In the genomic region with DNA sequence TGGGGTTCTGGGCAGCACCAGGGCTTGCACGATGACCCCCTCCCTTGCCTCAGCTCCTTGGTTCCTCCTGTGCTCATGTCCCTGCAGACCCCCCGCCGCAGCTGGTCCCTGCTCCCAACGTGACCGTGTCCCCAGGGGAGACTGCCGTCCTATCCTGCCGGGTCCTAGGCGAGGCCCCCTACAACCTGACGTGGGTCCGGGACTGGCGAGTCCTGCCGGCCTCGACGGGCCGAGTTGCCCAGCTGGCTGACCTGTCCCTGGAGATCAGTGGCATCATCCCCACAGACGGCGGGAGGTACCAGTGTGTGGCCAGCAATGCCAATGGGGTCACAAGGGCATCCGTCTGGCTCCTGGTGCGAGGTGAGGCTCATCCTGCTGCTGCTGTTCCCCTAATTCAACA, we compare ENCODE assay signal across 24 cellular contexts. TPM values are rescaled to one million over a fixed set of nuclear protein-coding genes. Genes with fewer than 3 reads are reported as not detected.
DNase-seq lines count a peak whose midpoint lies in the region; ATAC-seq, FAIRE-seq and TF ChIP-seq lines count a peak whose summit lies in the region.
"Had no signal": no experiment of that assay in that cellular context is flagged by ENCODE, and none has a peak within 500 bp of the region (broad histone marks: within the 10 kb centered on the region; RNA-seq: fewer than 3 reads in every experiment).

No MANE protein-coding gene starts in this region.

- no peaks in the 10 kb centered on the region for H3K79me2 ChIP-seq in H1 (ENCODE audit: control insufficient read depth in 1 of 2, insufficient read depth in 2 of 2, low read length in 2 of 2)

- H3K4me2 ChIP-seq in H1 (ENCODE audit: insufficient read depth in 1 of 2, low read depth in 2 of 2, low read length in 2 of 2): no peak overlapping the region

- DNase-seq in Peyer's patch: no peak
- DNase-seq in H1 (ENCODE audit: low read depth in 1 of 2, low spot score in 2 of 2): no peak
- DNase-seq in hepatic stellate cell (ENCODE audit: low spot score): no peak
- DNase-seq in brain microvascular endothelial cell: no peak
- DNase-seq: Calu3, DMS79 treated with DMSO at 0.1 percent for 48 hours, GF-D8, H7, Karpas-422, NCI-H1092, NCI-H1417 treated with DMSO at 0.1 percent for 48 hours, NCI-H2081, NCI-H2227 treated with DMSO at 0.1 percent for 48 hours, NCI-H526 treated with DMSO at 0.1 percent for 48 hours, SHP77 treated with DMSO at 0.1 percent for 48 hours had no signal

- no peak overlapping the region for H3K56ac ChIP-seq in H1 (replicated peaks; ENCODE audit: insufficient read length, low read depth, low read length)

- FAIRE-seq in H1 (lab: Jason Lieb, UNC): no peak
- FAIRE-seq: GM12892, GM19239, HepG2 had no signal

- H3K9me3 ChIP-seq in Peyer's patch (no peaks in the 10 kb centered on the region), H1 (ENCODE audit: insufficient read depth in 2 of 2, low read depth in 1 of 2, low read length in 1 of 2) (no peaks in the 10 kb centered on the region), muscle layer of colon (ENCODE audit: low read length) (no peaks in the 10 kb centered on the region)

- H3K23ac ChIP-seq in H1 (ENCODE audit: insufficient read length): no peak overlapping the region

- POLR2A ChIA-PET in H1 (lab: Charles Lee; ENCODE audit: partially characterized antibody): interaction anchor here (1.3 kb wide), 1 partner anchor 40 kb away, joined by 3 read pairs; no protein-coding TSS in a partner anchor

- no peak overlapping the region for H2BK15ac ChIP-seq in H1 (ENCODE audit: low read length)

- ATAC-seq in HG02884 (IDR thresholded peaks at IDR 0.05; ENCODE audit: unreplicated experiment): no peak
- ATAC-seq: HepG2 had no signal

- TF ChIP-seq POLR2A in Peyer's patch (IDR thresholded peaks at IDR 0.05) (no peak), H1 (IDR thresholded peaks at IDR 0.05; ENCODE audit: control extremely low read depth in 1 of 2, low read depth in 2 of 2, low read length in 2 of 2) (no peak)

- no peak overlapping the region for H4K5ac ChIP-seq in H1 (ENCODE audit: insufficient read length, low read depth, low read length)

- H3K27ac ChIP-seq in Peyer's patch: peak overlapping the region in 3 of 4 donors; percentile 8 to 42 (median 13)
- H3K27ac ChIP-seq in H1 (ENCODE audit: low read depth, low read length): no peak overlapping the region
- H3K27ac ChIP-seq in muscle layer of colon (ENCODE audit: low read depth, low read length): peak overlapping the region; percentile 86
- peak overlapping the region; percentile 44 for H3K27ac ChIP-seq in temporal lobe (ENCODE audit: low read depth, low read length)
- no peak overlapping the region for H3K27ac ChIP-seq in brain microvascular endothelial cell
- H3K27ac ChIP-seq: RWPE1, SK-N-MC had no signal

- peaks cover 0 to 4% (median 0%) of the 10 kb centered on the region in 4 donors for H3K4me1 ChIP-seq in Peyer's patch
- no peaks in the 10 kb centered on the region for H3K4me1 ChIP-seq in H1 (replicated peaks in 1 of 4; ENCODE audit: control insufficient read depth in 3 of 4, insufficient read depth in 4 of 4, low read length in 3 of 4)
- peaks cover 52% of the 10 kb centered on the region for H3K4me1 ChIP-seq in muscle layer of colon (ENCODE audit: insufficient read depth, low read length)

- WGBS in H1 (ENCODE audit: extremely low coverage in 1 of 2, insufficient coverage in 1 of 2, insufficient read length in 1 of 2, insufficient replicate concordance in 2 of 2, low coverage in 1 of 2, low lambda C conversion rate in 2 of 2, missing lambda C conversion rate in 1 of 2), 2 experiments: 91% methylated on average over 15 of the region's 19 CpGs; no CpG with 5 or more reads in 1 of the 2 experiments

- no peak overlapping the region for H2AK5ac ChIP-seq in H1 (ENCODE audit: low read depth, low read length)

- TF ChIP-seq CTCF in Peyer's patch (IDR thresholded peaks at IDR 0.05): no peak
- no peak for TF ChIP-seq CTCF in H1 (IDR thresholded peaks at IDR 0.05; ENCODE audit: control extremely low read depth in 1 of 3, insufficient read depth in 1 of 3, low read depth in 1 of 3, low read length in 3 of 3)
- no peak for TF ChIP-seq CTCF in brain microvascular endothelial cell (IDR thresholded peaks at IDR 0.05; ENCODE audit: low read depth, low read length, missing control alignments)

- CTCF ChIA-PET in H1 (lab: Charles Lee; ENCODE audit: partially characterized antibody): interaction anchor here (1.6 to 5.6 kb wide), 2 partner anchors 22 to 183 kb away, joined by 4 to 33 read pairs; no protein-coding TSS in a partner anchor

- H3K79me1 ChIP-seq in H1 (ENCODE audit: low read depth, low read length): no peaks in the 10 kb centered on the region

- no peak overlapping the region; the same call in 1 of the 2 replicates for H4K8ac ChIP-seq in H1 (ENCODE audit: extremely low read depth, insufficient read depth, low read length)

- H3K18ac ChIP-seq in H1 (ENCODE audit: extremely low read depth, low read length): no peak overlapping the region

- peak overlapping the region; percentile 65 for H4K91ac ChIP-seq in H1 (replicated peaks; ENCODE audit: insufficient read length, low read length)

- TF ChIP-seq RAD21 in H1 (IDR thresholded peaks at IDR 0.05 in 1 of 2, conservative IDR thresholded peaks at IDR 0.05 in 1 of 2; ENCODE audit: low read depth in 2 of 2, low read length in 2 of 2): no peak

- in situ Hi-C loops in brain microvascular endothelial cell (cut with HindIII; ENCODE audit: low pct_ligation_motif_present, low sequenced_read_pairs): no loop called here

- no peaks in the 10 kb centered on the region for H3K36me3 ChIP-seq in Peyer's patch
- H3K36me3 ChIP-seq in H1 (ENCODE audit: control insufficient read depth in 2 of 4, insufficient read depth in 4 of 4, low read length in 3 of 4): peaks cover 0 to 7% (median 3%) of the 10 kb centered on the region in 4 experiments; a peak in 4 of 8 replicates
- H3K36me3 ChIP-seq in muscle layer of colon (ENCODE audit: insufficient read depth, low read length): peaks cover 53% of the 10 kb centered on the region
- no peaks in the 10 kb centered on the region for H3K36me3 ChIP-seq in brain microvascular endothelial cell (replicated peaks)

- no peak overlapping the region for H3K14ac ChIP-seq in H1 (ENCODE audit: insufficient read length)

- H4K20me1 ChIP-seq in H1 (replicated peaks in 1 of 2; ENCODE audit: control insufficient read depth in 1 of 2, insufficient read depth in 2 of 2, low read length in 2 of 2): no peaks in the 10 kb centered on the region

- no peaks in the 10 kb centered on the region for H3K27me3 ChIP-seq in Peyer's patch
- H3K27me3 ChIP-seq in H1 (replicated peaks in 1 of 4; ENCODE audit: control insufficient read depth in 3 of 4, extremely low read depth in 1 of 4, insufficient read depth in 3 of 4, low read length in 3 of 4): no peaks in the 10 kb centered on the region
- H3K27me3 ChIP-seq in muscle layer of colon (ENCODE audit: control insufficient read depth in 1 of 2, insufficient read depth in 2 of 2, low read length in 2 of 2): no peaks in the 10 kb centered on the region
- H3K27me3 ChIP-seq in brain microvascular endothelial cell (replicated peaks): peaks cover 6% of the 10 kb centered on the region

- H2BK5ac ChIP-seq in H1 (ENCODE audit: low read depth, low read length): no peak overlapping the region

- H2BK20ac ChIP-seq in H1 (ENCODE audit: low read length): no peak overlapping the region

- H3K9ac ChIP-seq in H1 (replicated peaks in 1 of 4; ENCODE audit: extremely low read depth in 1 of 4, low read depth in 3 of 4, low read length in 3 of 4) (no peak overlapping the region), muscle layer of colon (ENCODE audit: low read length) (no peak overlapping the region)

- H2BK12ac ChIP-seq in H1 (ENCODE audit: low read depth, low read length): no peak overlapping the region

- H3K4ac ChIP-seq in H1 (replicated peaks; ENCODE audit: insufficient read length, low read depth, low read length): no peak overlapping the region

- no peak overlapping the region for H2BK120ac ChIP-seq in H1 (replicated peaks; ENCODE audit: low read depth, low read length)

- no peak overlapping the region for H2AFZ ChIP-seq in H1 (ENCODE audit: low read length)

- TF ChIP-seq EP300 in H1 (IDR thresholded peaks at IDR 0.05; ENCODE audit: borderline replicate concordance in 1 of 2, low read depth in 2 of 2, low read length in 2 of 2): no peak

- H3K4me3 ChIP-seq in Peyer's patch (no peak overlapping the region), H1 (ENCODE audit: extremely low read depth in 1 of 4, insufficient read depth in 2 of 4, low read depth in 3 of 4, low read length in 4 of 4) (no peak overlapping the region), muscle layer of colon (ENCODE audit: low read depth in 1 of 2, low read length in 2 of 2) (peak overlapping the region in 1 of 2 donors; percentile 6), brain microvascular endothelial cell (ENCODE audit: low read depth, low read length) (no peak overlapping the region)
- H3K4me3 ChIP-seq: SK-N-MC had no signal

- H3K23me2 ChIP-seq in H1 (ENCODE audit: low read depth, low read length): peaks cover 6% of the 10 kb centered on the region; the same call in 1 of the 2 replicates

TF ChIP-seq in H1, 55 proteins besides CTCF, POLR2A, EP300 and RAD21 (continues in another document):
- TF ChIP-seq BCL11A (IDR thresholded peaks at IDR 0.05; ENCODE audit: low read depth in 2 of 2, low read length in 2 of 2): no peak
- TF ChIP-seq GTF2F1 (IDR thresholded peaks at IDR 0.05; ENCODE audit: borderline replicate concordance, low read depth, low read length): no peak
- TF ChIP-seq SAP30 (IDR thresholded peaks at IDR 0.05; ENCODE audit: insufficient read depth, insufficient replicate concordance, low read length): no peak
- TF ChIP-seq SIN3A (conservative IDR thresholded peaks at IDR 0.05 in 1 of 2, IDR thresholded peaks at IDR 0.05 in 1 of 2; ENCODE audit: low read depth in 1 of 2, low read length in 2 of 2): no peak
- TF ChIP-seq TEAD4 (IDR thresholded peaks at IDR 0.05; ENCODE audit: low read depth, low read length): no peak
- TF ChIP-seq HDAC2 (IDR thresholded peaks at IDR 0.05; ENCODE audit: borderline replicate concordance in 1 of 2, low read depth in 2 of 2, low read length in 2 of 2): no peak
- TF ChIP-seq SRF (IDR thresholded peaks at IDR 0.05; ENCODE audit: low read depth, low read length): no peak
- no peak for TF ChIP-seq KDM1A (IDR thresholded peaks at IDR 0.05; ENCODE audit: borderline replicate concordance, low read length)

RNA-seq across cellular contexts. Expression of gene HMCN2, which starts 39.1 kb away (rescaled TPM):
- 10 to 100 TPM; 24.8 to 61.7 (median 36.1) TPM for total RNA-seq in Peyer's patch
- 7.9 and 9.1 TPM in 2 replicates for total RNA-seq in H1 (2021; fragmentation: NEBNext Ultra II Directional; extraction: Animal tissue kit (Norgen Biotek cat#: 25700))
- 5.0 and 8.3 TPM in 2 replicates for polyA plus RNA-seq in H1 (2011; rRNA removed)
- polyA plus RNA-seq in H1 (2011; cell fraction: cytosol; rRNA removed): 6.4 TPM
- polyA plus RNA-seq in H1 (2011; cell fraction: nucleus; rRNA removed): 60.8 TPM
- 3.3 to 10.7 TPM (median 7.7 TPM) in 4 replicates for polyA plus RNA-seq in H1 (2012, experiment 1 of 2)
- polyA plus RNA-seq in H1 (2012, experiment 2 of 2): 2.3 TPM
- polyA plus RNA-seq in H1 (2013, experiment 1 of 2): 3.8 TPM
- 2.5 TPM for polyA plus RNA-seq in H1 (2013, experiment 2 of 2)
- 4.6 and 7.6 TPM in 2 replicates for polyA minus RNA-seq in H1 (2011; rRNA and poly(A)+ RNA removed)
- 9.8 TPM for polyA minus RNA-seq in H1 (2011; cell fraction: cytosol; rRNA and poly(A)+ RNA removed)
- polyA minus RNA-seq in H1 (2011; cell fraction: nucleus; rRNA and poly(A)+ RNA removed): 25.3 TPM
- under 0.01 TPM for total RNA-seq in temporal lobe
- total RNA-seq: B cell, Calu3 had no signal
- polyA plus RNA-seq: HepG2 had no signal

Comparison
In these comparisons a context has a peak if more than half of its experiments do, and no peak if none do; other contexts are left out.
1. H3K27ac ChIP-seq: peak in Peyer's patch (3 of 4), muscle layer of colon (single experiment) and temporal lobe (single experiment); none in H1 (single experiment) and brain microvascular endothelial cell (single experiment).